Comparison of ENCODE assay signal across 11 cellular contexts in the genomic region with DNA sequence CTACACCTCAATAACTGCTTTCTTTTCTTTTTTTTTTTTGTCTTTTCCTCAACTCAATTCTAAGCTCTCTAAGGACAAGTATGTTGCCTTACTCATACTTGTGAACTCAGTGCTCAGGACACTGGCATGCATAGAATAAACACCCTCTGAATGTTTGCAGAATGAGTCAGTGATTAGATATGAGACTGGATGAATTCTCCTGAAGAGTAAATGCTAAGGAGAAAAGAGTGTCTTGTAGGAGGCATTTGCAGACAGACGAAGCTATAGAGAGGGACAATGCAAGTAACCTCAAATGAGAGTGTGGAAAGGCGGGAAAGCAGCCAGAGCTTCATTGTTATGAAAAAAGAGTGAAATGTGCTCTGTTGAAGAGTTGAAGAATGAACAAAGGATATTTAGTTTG.
DNase-seq lines count a peak whose midpoint lies in the region; ATAC-seq and TF ChIP-seq lines count a peak whose summit lies in the region.
"Had no signal": no experiment of that assay in that cellular context is flagged by ENCODE, and none has a peak within 500 bp of the region (broad histone marks: within the 10 kb centered on the region; RNA-seq: fewer than 3 reads in every experiment).

No MANE protein-coding gene starts in this region.

- H3K9me3 ChIP-seq in neuron (ENCODE audit: low read length) (no peaks in the 10 kb centered on the region), heart left ventricle (no peaks in the 10 kb centered on the region)
- H3K9me3 ChIP-seq: right lobe of liver had no signal

- H3K27me3 ChIP-seq in neuron (ENCODE audit: insufficient read depth, low read length): no peaks in the 10 kb centered on the region
- no peaks in the 10 kb centered on the region for H3K27me3 ChIP-seq in heart left ventricle
- H3K27me3 ChIP-seq: right lobe of liver had no signal

- peaks cover 13% of the 10 kb centered on the region for H3K9me3 Mint-ChIP-seq in Calu3 (ENCODE audit: low read depth, unreplicated experiment)
- H3K9me3 Mint-ChIP-seq in activated CD4-positive, alpha-beta memory T cell treated with anti-CD3 and anti-CD28 coated beads for 36 hours: no peaks in the 10 kb centered on the region
- H3K9me3 Mint-ChIP-seq: stimulated activated effector memory CD8-positive, alpha-beta T cell treated with anti-CD3 and anti-CD28 coated beads, Interleukin-12 subunit alpha, Interleukin-12 subunit beta, amount 100 ng/mL, for 72 hours had no signal

- TF ChIP-seq CTCF in Calu3 (IDR thresholded peaks at IDR 0.05; ENCODE audit: unreplicated experiment) (no peak), epithelial cell of esophagus (IDR thresholded peaks at IDR 0.05; ENCODE audit: insufficient read depth, low read depth, low read length, missing control alignments) (no peak), heart left ventricle (IDR thresholded peaks at IDR 0.05) (no peak)

- ATAC-seq in heart left ventricle: no peak
- ATAC-seq: stimulated activated effector memory CD8-positive, alpha-beta T cell treated with anti-CD3 and anti-CD28 coated beads, Interleukin-12 subunit alpha, Interleukin-12 subunit beta, amount 100 ng/mL, for 72 hours had no signal

- peak overlapping the region; percentile 84 for H2AFZ ChIP-seq in neuron (ENCODE audit: low read depth, low read length)

- TF ChIP-seq POLR2A in heart left ventricle (IDR thresholded peaks at IDR 0.05): no peak

- H3K27ac Mint-ChIP-seq in Calu3 (ENCODE audit: unreplicated experiment): peak overlapping the region; percentile 93
- no peak overlapping the region for H3K27ac Mint-ChIP-seq in activated CD4-positive, alpha-beta memory T cell treated with anti-CD3 and anti-CD28 coated beads for 36 hours
- H3K27ac Mint-ChIP-seq: stimulated activated effector memory CD8-positive, alpha-beta T cell treated with anti-CD3 and anti-CD28 coated beads, Interleukin-12 subunit alpha, Interleukin-12 subunit beta, amount 100 ng/mL, for 72 hours had no signal

- POLR2A ChIA-PET in activated CD4-positive, alpha-beta memory T cell treated with anti-CD3 and anti-CD28 coated beads for 36 hours (lab: Charles Lee): no interaction called here

- 53 to 62% (median 56%) methylated on average over 2 of the region's 2 CpGs for WGBS in heart left ventricle, 4 donors

- peak overlapping the region; percentile 39 for H3K4me3 Mint-ChIP-seq in Calu3 (ENCODE audit: low read depth, unreplicated experiment)
- no peak overlapping the region for H3K4me3 Mint-ChIP-seq in activated CD4-positive, alpha-beta memory T cell treated with anti-CD3 and anti-CD28 coated beads for 36 hours
- H3K4me3 Mint-ChIP-seq: stimulated activated effector memory CD8-positive, alpha-beta T cell treated with anti-CD3 and anti-CD28 coated beads, Interleukin-12 subunit alpha, Interleukin-12 subunit beta, amount 100 ng/mL, for 72 hours had no signal

- H3K27me3 Mint-ChIP-seq in Calu3 (ENCODE audit: unreplicated experiment): no peaks in the 10 kb centered on the region
- no peaks in the 10 kb centered on the region for H3K27me3 Mint-ChIP-seq in activated CD4-positive, alpha-beta memory T cell treated with anti-CD3 and anti-CD28 coated beads for 36 hours

- BruUV-seq in Calu3 (replicated peaks; lab: Mats Ljungman, UMichigan): no TSS peak

- peak; percentile 17 for DNase-seq in Calu3
- DNase-seq in NCI-H69 (lab: John Stamatoyannopoulos, UW): peak; percentile 13
- DNase-seq in epithelial cell of esophagus (ENCODE audit: low read depth): peak; percentile 91
- DNase-seq in heart left ventricle: no peak
- no peak for DNase-seq in activated CD4-positive, alpha-beta memory T cell treated with anti-CD3 and anti-CD28 coated beads for 36 hours
- no peak for DNase-seq in NCI-H446 (lab: John Stamatoyannopoulos, UW)
- DNase-seq in activated naive CD4-positive, alpha-beta T cell (lab: John Stamatoyannopoulos, UW): no peak
- DNase-seq: head of caudate nucleus, right lobe of liver had no signal

- H3K4me1 Mint-ChIP-seq in Calu3 (ENCODE audit: low read depth, unreplicated experiment): peaks cover 27% of the 10 kb centered on the region
- no peaks in the 10 kb centered on the region for H3K4me1 Mint-ChIP-seq in activated CD4-positive, alpha-beta memory T cell treated with anti-CD3 and anti-CD28 coated beads for 36 hours (ENCODE audit: low read depth)
- H3K4me1 Mint-ChIP-seq: stimulated activated effector memory CD8-positive, alpha-beta T cell treated with anti-CD3 and anti-CD28 coated beads, Interleukin-12 subunit alpha, Interleukin-12 subunit beta, amount 100 ng/mL, for 72 hours had no signal

- H3K36me3 Mint-ChIP-seq in Calu3 (ENCODE audit: insufficient read depth, unreplicated experiment): peaks cover 8% of the 10 kb centered on the region
- no peaks in the 10 kb centered on the region for H3K36me3 Mint-ChIP-seq in activated CD4-positive, alpha-beta memory T cell treated with anti-CD3 and anti-CD28 coated beads for 36 hours
- H3K36me3 Mint-ChIP-seq: stimulated activated effector memory CD8-positive, alpha-beta T cell treated with anti-CD3 and anti-CD28 coated beads, Interleukin-12 subunit alpha, Interleukin-12 subunit beta, amount 100 ng/mL, for 72 hours had no signal

- H3K36me3 ChIP-seq in neuron (ENCODE audit: insufficient read depth, low read length) (no peaks in the 10 kb centered on the region), heart left ventricle (no peaks in the 10 kb centered on the region)
- H3K36me3 ChIP-seq: right lobe of liver had no signal

- H3K27ac ChIP-seq in heart left ventricle: no peak overlapping the region
- H3K27ac ChIP-seq: right lobe of liver had no signal

- H3K4me1 ChIP-seq in neuron (ENCODE audit: insufficient read depth, low read length) (peaks cover 7% of the 10 kb centered on the region), heart left ventricle (no peaks in the 10 kb centered on the region)
- H3K4me1 ChIP-seq: right lobe of liver had no signal

- CTCF ChIA-PET in Calu3 (lab: Charles Lee): no interaction called here
- CTCF ChIA-PET in activated CD4-positive, alpha-beta memory T cell treated with anti-CD3 and anti-CD28 coated beads for 36 hours (lab: Charles Lee): no interaction called here

- intact Hi-C loops in Calu3 (cut with micrococcal nuclease; ENCODE audit: unreplicated experiment): loop anchor here (10.0 kb wide), 1 partner anchor 238 kb away; no protein-coding TSS in a partner anchor
- intact Hi-C loops in heart left ventricle (cut with DNase I): no loop called here
- intact Hi-C loops in activated CD4-positive, alpha-beta memory T cell treated with anti-CD3 and anti-CD28 coated beads for 36 hours (cut with micrococcal nuclease): no loop called here

- no peak overlapping the region for H3K4me3 ChIP-seq in epithelial cell of esophagus (ENCODE audit: low read length)
- no peak overlapping the region for H3K4me3 ChIP-seq in neuron (ENCODE audit: low read length)
- H3K4me3 ChIP-seq in heart left ventricle: no peak overlapping the region
- H3K4me3 ChIP-seq: right lobe of liver had no signal

Comparison
In these comparisons a context has a peak if more than half of its experiments do, and no peak if none do; other contexts are left out.
1. DNase-seq: peak in Calu3 (single experiment), NCI-H69 (single experiment) and epithelial cell of esophagus (single experiment); none in heart left ventricle (0 of 5), activated CD4-positive, alpha-beta memory T cell treated with anti-CD3 and anti-CD28 coated beads for 36 hours (single experiment), NCI-H446 (0 of 2) and activated naive CD4-positive, alpha-beta T cell (0 of 4).